Comparison of ENCODE assay signal across 24 cellular contexts in the genomic region with DNA sequence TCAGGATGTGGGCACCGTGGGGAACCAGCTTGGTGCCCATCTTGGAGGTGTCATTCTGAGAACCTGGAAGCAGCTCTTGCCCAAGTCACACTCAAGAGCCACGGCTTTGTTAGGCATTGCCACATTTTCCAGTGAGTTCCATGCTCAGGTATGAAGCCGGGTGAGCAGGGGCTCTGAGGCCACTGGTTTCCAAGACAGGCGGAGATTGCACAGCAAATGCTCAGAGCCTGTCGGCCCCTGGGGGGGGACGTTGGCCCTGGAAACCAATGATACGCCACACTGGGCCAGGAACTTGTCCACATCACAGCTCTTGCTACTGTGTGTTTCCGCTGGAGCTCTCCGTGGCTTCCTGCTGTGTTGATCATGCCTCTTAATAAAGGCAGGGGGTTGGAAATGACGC. TPM values are rescaled to one million over a fixed set of nuclear protein-coding genes. Genes with fewer than 3 reads are reported as not detected.
"Had no signal": no experiment of that assay in that cellular context is flagged by ENCODE, and none has a peak within 500 bp of the region (broad histone marks: within the 10 kb centered on the region; RNA-seq: fewer than 3 reads in every experiment).

No MANE protein-coding gene starts in this region.

- ATAC-seq: activated CD4-positive, alpha-beta T cell treated with anti-CD3 and anti-CD28 coated beads for 36 hours; activated T-helper 17 cell treated with anti-CD3 and anti-CD28 coated beads, Interleukin-2, amount 50 U/mL, for 72 hours had no signal

- H3K36me3 ChIP-seq: adrenal gland, MG63, WERI-Rb-1 had no signal

- H3K4me1 ChIP-seq: adrenal gland had no signal

- H3K4me3 ChIP-seq: adrenal gland, MG63 had no signal

- DNase-seq: activated CD4-positive, alpha-beta memory T cell treated with anti-CD3 and anti-CD28 coated beads, Interleukin-2, amount 10 ng/mL, durations not matched to agents 7 days and 5 days; activated CD4-positive, alpha-beta T cell treated with anti-CD3 and anti-CD28 coated beads, Interleukin-2, amount 50 U/mL, for 1 hour; activated gamma-delta T cell; activated naive CD4-positive, alpha-beta T cell treated with anti-CD3 and anti-CD28 coated beads for 36 hours; activated T-cell treated with anti-CD3 and anti-CD28 coated beads for 4 hours; adrenal gland; anterior cingulate cortex; cerebellar nuclear complex; MG63; MV-4-11; NCI-H1105; NCI-H1436; NCI-H187 treated with DMSO at 0.1 percent for 48 hours; NCI-H2081 treated with DMSO at 0.1 percent for 48 hours; NCI-H446; NCI-H524; NCI-H774; SIG-M5; T-helper 1 cell; WERI-Rb-1 had no signal

- H3K9me3 ChIP-seq: adrenal gland, MG63 had no signal

- H3K27ac ChIP-seq: adrenal gland, WERI-Rb-1 had no signal

RNA-seq across cellular contexts. Expression of a gene that starts 52.5 kb away (rescaled TPM):
- total RNA-seq: activated CD4-positive, alpha-beta memory T cell treated with anti-CD3 and anti-CD28 coated beads, Interleukin-2, amount 10 ng/mL, durations not matched to agents 7 days and 5 days; activated CD4-positive, alpha-beta T cell treated with anti-CD3 and anti-CD28 coated beads for 36 hours; activated naive CD4-positive, alpha-beta T cell treated with anti-CD3 and anti-CD28 coated beads for 36 hours; activated T-helper 17 cell treated with anti-CD3 and anti-CD28 coated beads, Interleukin-2, amount 50 U/mL, for 72 hours; RPMI7951; T-helper 2 cell treated with Interferon-gamma antibody and Interleukin-4, amounts not matched to agents 100 ng/mL and 5 ng/mL, for 36 hours had no signal
- polyA plus RNA-seq: adrenal gland had no signal
